Comparison of ENCODE assay signal across 8 cellular contexts in genomic region chr22:20702175-20702545, GRCh38.
DNase-seq lines count a peak whose midpoint lies in the region; ATAC-seq and TF ChIP-seq lines count a peak whose summit lies in the region.
"Not testable (repeated sequence)": the region's sequence is repeated elsewhere in the genome, so short reads cannot be mapped to it uniquely, and the experiment has no call there.

No MANE protein-coding gene starts in this region.

- H3K27me3 ChIP-seq in ACC112 (ENCODE audit: insufficient read depth, low read length); kidney epithelial cell (ENCODE audit: control insufficient read depth, insufficient read depth, low read length); rectal smooth muscle tissue (ENCODE audit: control insufficient read depth, insufficient read depth, low read length): not testable (repeated sequence)
- H3K27me3 ChIP-seq in ectodermal cell (ENCODE audit: control insufficient read depth, insufficient read depth, low read length, poor library complexity, severe bottlenecking), result peaks cover 22% of the 10 kb centered on the region

- H3K27ac ChIP-seq in ACC112 (ENCODE audit: low read depth, low read length); ectodermal cell (ENCODE audit: insufficient read depth, low read depth, low read length, poor library complexity, severe bottlenecking); rectal smooth muscle tissue (ENCODE audit: low read depth, low read length): not testable (repeated sequence)

- H3K27me3 Mint-ChIP-seq in IgD-negative memory B cell, result not testable (repeated sequence)
- H3K27me3 Mint-ChIP-seq in activated CD8-positive, alpha-beta T cell treated with anti-CD3 and anti-CD28 coated beads, Interleukin-2, amount 10 ng/mL, durations not matched to agents 7 days and 5 days (ENCODE audit: low read depth), result peaks cover 10% of the 10 kb centered on the region

- CTCF ChIA-PET in activated CD8-positive, alpha-beta T cell treated with anti-CD3 and anti-CD28 coated beads, Interleukin-2, amount 10 ng/mL, durations not matched to agents 7 days and 5 days (lab: Charles Lee), result not testable (repeated sequence)

- ATAC-seq in GM19035 (IDR thresholded peaks at IDR 0.05; ENCODE audit: unreplicated experiment) (peak; percentile 11), HG02763 (IDR thresholded peaks at IDR 0.05; ENCODE audit: unreplicated experiment) (peak; percentile 16)
- ATAC-seq in activated CD8-positive, alpha-beta T cell treated with anti-CD3 and anti-CD28 coated beads, Interleukin-2, amount 10 ng/mL, durations not matched to agents 7 days and 5 days, result peak; percentile 21

- peak overlapping the region; percentile 95 to 100 (median 98) for H3K4me3 Mint-ChIP-seq in IgD-negative memory B cell
- peak overlapping the region; percentile 94 for H3K4me3 Mint-ChIP-seq in activated CD8-positive, alpha-beta T cell treated with anti-CD3 and anti-CD28 coated beads, Interleukin-2, amount 10 ng/mL, durations not matched to agents 7 days and 5 days

- not testable (repeated sequence) for H3K9me3 ChIP-seq in ectodermal cell (ENCODE audit: control insufficient read depth, low read length)

- not testable (repeated sequence) for H3K36me3 Mint-ChIP-seq in IgD-negative memory B cell; activated CD8-positive, alpha-beta T cell treated with anti-CD3 and anti-CD28 coated beads, Interleukin-2, amount 10 ng/mL, durations not matched to agents 7 days and 5 days (ENCODE audit: low read depth)

- H3K4me1 Mint-ChIP-seq in IgD-negative memory B cell, result peaks cover 6 to 12% (median 7%) of the 10 kb centered on the region in 3 donors
- peaks cover 21% of the 10 kb centered on the region for H3K4me1 Mint-ChIP-seq in activated CD8-positive, alpha-beta T cell treated with anti-CD3 and anti-CD28 coated beads, Interleukin-2, amount 10 ng/mL, durations not matched to agents 7 days and 5 days (ENCODE audit: low read depth)

- H2AFZ ChIP-seq in ACC112 (ENCODE audit: low read length, unreplicated experiment), result not testable (repeated sequence)

- peak overlapping the region; percentile 95 to 99 (median 95) for H3K27ac Mint-ChIP-seq in IgD-negative memory B cell
- peak overlapping the region; percentile 100 for H3K27ac Mint-ChIP-seq in activated CD8-positive, alpha-beta T cell treated with anti-CD3 and anti-CD28 coated beads, Interleukin-2, amount 10 ng/mL, durations not matched to agents 7 days and 5 days

- not testable (repeated sequence) for H3K4me1 ChIP-seq in ACC112 (ENCODE audit: control insufficient read depth, insufficient read depth, low read length, unreplicated experiment); ectodermal cell (ENCODE audit: control insufficient read depth, insufficient read depth, low read length); rectal smooth muscle tissue (ENCODE audit: control insufficient read depth, insufficient read depth, low read length)

- H3K9me3 Mint-ChIP-seq in IgD-negative memory B cell; activated CD8-positive, alpha-beta T cell treated with anti-CD3 and anti-CD28 coated beads, Interleukin-2, amount 10 ng/mL, durations not matched to agents 7 days and 5 days (ENCODE audit: insufficient read depth): not testable (repeated sequence)

- H3K4me3 ChIP-seq in ACC112 (ENCODE audit: low read depth, low read length), result peak overlapping the region; percentile 66
- peak overlapping the region; percentile 44 for H3K4me3 ChIP-seq in ectodermal cell (ENCODE audit: insufficient read depth, low read depth, low read length)
- peak overlapping the region; percentile 51 for H3K4me3 ChIP-seq in kidney epithelial cell (ENCODE audit: low read depth, low read length)
- H3K4me3 ChIP-seq in rectal smooth muscle tissue (ENCODE audit: low read length), result peak overlapping the region; percentile 62

- peak; percentile 35 for DNase-seq in activated CD8-positive, alpha-beta T cell treated with anti-CD3 and anti-CD28 coated beads, Interleukin-2, amount 10 ng/mL, durations not matched to agents 7 days and 5 days
- not testable (repeated sequence) for DNase-seq in kidney epithelial cell (ENCODE audit: low read depth)

- TF ChIP-seq CTCF in kidney epithelial cell (IDR thresholded peaks at IDR 0.05; ENCODE audit: insufficient read depth, low read length, poor library complexity, severe bottlenecking), result not testable (repeated sequence)

- not testable (repeated sequence) for H3K36me3 ChIP-seq in ACC112 (ENCODE audit: insufficient read depth, low read length); ectodermal cell (ENCODE audit: control insufficient read depth, insufficient read depth, low read length); kidney epithelial cell (ENCODE audit: control insufficient read depth, insufficient read depth, low read length); rectal smooth muscle tissue (ENCODE audit: control insufficient read depth, insufficient read depth, low read length)

- POLR2A ChIA-PET in activated CD8-positive, alpha-beta T cell treated with anti-CD3 and anti-CD28 coated beads, Interleukin-2, amount 10 ng/mL, durations not matched to agents 7 days and 5 days (lab: Charles Lee), result interaction anchor here (0.6 kb wide), 1 partner anchor 92 kb away, joined by 3 read pairs; no protein-coding TSS in a partner anchor

- not testable (repeated sequence) for H3K79me2 ChIP-seq in ACC112 (ENCODE audit: control insufficient read depth, insufficient read depth, low read length, unreplicated experiment)

- not testable (repeated sequence) for H3K9ac ChIP-seq in rectal smooth muscle tissue (ENCODE audit: low read length)

- WGBS in ectodermal cell, 2 experiments, result 1 to 2% methylated on average over 17 to 21 of the region's 35 CpGs
